Comparison of ENCODE assay signal across 26 cellular contexts in the genomic region with DNA sequence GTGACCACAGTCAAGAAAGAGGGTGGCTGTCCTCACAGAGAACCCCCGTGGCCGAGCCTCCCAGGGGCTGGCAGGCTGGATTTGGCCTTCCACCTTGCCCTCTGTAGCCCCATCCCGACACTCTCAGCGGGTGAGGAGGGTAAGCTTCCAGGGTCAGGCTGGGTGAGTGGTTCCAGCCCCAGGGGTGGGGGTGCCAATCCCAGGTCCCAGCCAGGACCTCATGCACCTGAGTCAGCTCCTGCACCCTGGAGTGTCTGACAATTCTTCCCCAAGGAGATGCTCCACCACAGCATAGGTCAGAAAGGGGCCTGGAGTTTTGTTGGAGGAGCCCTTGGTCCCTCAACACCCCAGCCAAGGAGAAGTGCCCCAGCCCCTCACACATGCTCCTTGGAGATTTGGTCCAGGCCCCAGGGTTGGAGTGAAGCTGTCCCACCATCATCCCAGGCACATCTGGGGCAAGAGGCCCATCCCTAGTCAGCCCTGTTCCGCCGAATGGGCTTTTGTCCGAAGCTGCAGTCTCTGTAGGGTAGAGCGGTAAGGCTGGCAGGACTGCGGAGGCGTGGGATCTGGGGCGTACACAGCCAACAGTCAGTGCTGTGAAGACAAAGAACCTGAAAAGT. TPM values are rescaled to one million over a fixed set of nuclear protein-coding genes. Genes with fewer than 3 reads are reported as not detected.
A peak's percentile ranks its signal among the peaks of the same experiment; 100 is the strongest.
DNase-seq lines count a peak whose midpoint lies in the region; ATAC-seq and TF ChIP-seq lines count a peak whose summit lies in the region.
"Had no signal": no experiment of that assay in that cellular context is flagged by ENCODE, and none has a peak within 500 bp of the region (broad histone marks: within the 10 kb centered on the region; RNA-seq: fewer than 3 reads in every experiment).

No MANE protein-coding gene starts in this region.

- H4K20me1 ChIP-seq in osteoblast (ENCODE audit: insufficient read depth, low read length): no peaks in the 10 kb centered on the region

- H3K27me3 ChIP-seq in right atrium auricular region (no peaks in the 10 kb centered on the region), osteoblast (ENCODE audit: insufficient read depth, low read length) (no peaks in the 10 kb centered on the region), prostate gland (replicated peaks; ENCODE audit: insufficient read depth) (no peaks in the 10 kb centered on the region)
- H3K27me3 ChIP-seq: BLaER1 treated with 17β-estradiol and CSF1 and Interleukin-3, amounts not matched to agents 10 nM and 100 nM; MG63 had no signal

- no peak for TF ChIP-seq POLR2A in prostate gland (IDR thresholded peaks at IDR 0.05)

- H3K4me1 ChIP-seq in right atrium auricular region (peaks cover 0 to 48% of the 10 kb centered on the region in 2 donors), osteoblast (ENCODE audit: insufficient read depth, low read length) (no peaks in the 10 kb centered on the region), prostate gland (replicated peaks) (no peaks in the 10 kb centered on the region)

- TF ChIP-seq CTCF in right atrium auricular region (IDR thresholded peaks at IDR 0.05) (no peak), osteoblast (IDR thresholded peaks at IDR 0.05; ENCODE audit: extremely low read depth, low read depth, low read length) (no peak), prostate gland (IDR thresholded peaks at IDR 0.05) (no peak)

- no peak overlapping the region for H3K4me2 ChIP-seq in osteoblast (ENCODE audit: insufficient read depth, low read length)
- H3K4me2 ChIP-seq: BLaER1 treated with 17β-estradiol and CSF1 and Interleukin-3, amounts not matched to agents 10 nM and 100 nM; PC-9 had no signal

- no peak for ATAC-seq in Right ventricle myocardium inferior
- no peak for ATAC-seq in GM19395 (IDR thresholded peaks at IDR 0.05; ENCODE audit: unreplicated experiment)
- ATAC-seq: GM12878 had no signal

- H3K27ac ChIP-seq in right atrium auricular region (peak overlapping the region; percentile 75 to 84), osteoblast (ENCODE audit: low read depth, low read length) (no peak overlapping the region), prostate gland (no peak overlapping the region)
- H3K27ac ChIP-seq: 22Rv1; BLaER1 treated with 17β-estradiol and CSF1 and Interleukin-3, amounts not matched to agents 10 nM and 100 nM; PC-9 had no signal

- H3K4me3 ChIP-seq in right atrium auricular region: no peak overlapping the region
- no peak overlapping the region for H3K4me3 ChIP-seq in osteoblast (ENCODE audit: insufficient read depth, low read length)
- no peak overlapping the region for H3K4me3 ChIP-seq in prostate gland
- H3K4me3 ChIP-seq: BLaER1 treated with 17β-estradiol and CSF1 and Interleukin-3, amounts not matched to agents 10 nM and 100 nM; GM12878; MG63; PC-9 had no signal

- DNase-seq in Right ventricle myocardium inferior (ENCODE audit: missing footprints) (peak; percentile 17), cardiac septum (ENCODE audit: low spot score) (no peak), right atrium auricular region (ENCODE audit: low spot score) (no peak), osteoblast (ENCODE audit: insufficient read length, low spot score, missing footprints) (peak; percentile 0), prostate gland (ENCODE audit: low spot score) (no peak), activated gamma-delta T cell treated with Interleukin-2 at 50 U/mL for 16 hours (no peak), AG08395 (ENCODE audit: low spot score) (no peak)
- DNase-seq: ACHN; Caco-2; CD4-positive, alpha-beta memory T cell; DND-41; H9; HFFc6; Kasumi-1; MG63; NCI-H1417; NCI-H187 treated with DMSO at 0.1 percent for 48 hours; NCI-H2107; NCI-H446 treated with DMSO at 0.1 percent for 48 hours; NCI-H526 treated with DMSO at 0.1 percent for 48 hours; PC-9; RPMI8226 had no signal

- intact Hi-C loops in Right ventricle myocardium inferior (cut with DNase I): no loop called here
- intact Hi-C loops in cardiac septum (cut with DNase I): no loop called here
- intact Hi-C loops in prostate gland (cut with DNase I): loop anchor here (10.0 kb wide), 1 partner anchor 145 kb away; no protein-coding TSS in a partner anchor

- H3K9me3 ChIP-seq in right atrium auricular region (no peaks in the 10 kb centered on the region), osteoblast (ENCODE audit: low read depth, low read length) (no peaks in the 10 kb centered on the region), prostate gland (no peaks in the 10 kb centered on the region)
- H3K9me3 ChIP-seq: BLaER1 treated with 17β-estradiol and CSF1 and Interleukin-3, amounts not matched to agents 10 nM and 100 nM; Caco-2; MG63 had no signal

- WGBS in prostate gland: 94% methylated on average over 11 of the region's 11 CpGs

- H3K36me3 ChIP-seq in right atrium auricular region (no peaks in the 10 kb centered on the region), osteoblast (ENCODE audit: insufficient read depth, low read length) (no peaks in the 10 kb centered on the region), prostate gland (no peaks in the 10 kb centered on the region)
- H3K36me3 ChIP-seq: BLaER1 treated with 17β-estradiol and CSF1 and Interleukin-3, amounts not matched to agents 10 nM and 100 nM; MG63 had no signal

- no peaks in the 10 kb centered on the region for H3K79me2 ChIP-seq in osteoblast (ENCODE audit: insufficient read depth, low read length)

- H2AFZ ChIP-seq in osteoblast (ENCODE audit: low read length): no peak overlapping the region
- H2AFZ ChIP-seq: PC-9 had no signal

RNA-seq across cellular contexts. Expression of a gene that starts 8.4 kb away (rescaled TPM):
- total RNA-seq in Right ventricle myocardium inferior: 0.08 TPM
- total RNA-seq in cardiac septum: 0.19 TPM
- not detected for total RNA-seq in right atrium auricular region
- not detected in 2 replicates for total RNA-seq in osteoblast
- not detected for total RNA-seq in prostate gland
- total RNA-seq: Caco-2; CD4-positive, alpha-beta memory T cell; GM12878; H9; HFFc6; PC-9 had no signal

Comparison
In these comparisons a context has a peak if more than half of its experiments do, and no peak if none do; other contexts are left out.
1. DNase-seq: peak in Right ventricle myocardium inferior (single experiment) and osteoblast (single experiment); none in cardiac septum (single experiment), right atrium auricular region (single experiment), prostate gland (single experiment), activated gamma-delta T cell treated with Interleukin-2 at 50 U/mL for 16 hours (single experiment) and AG08395 (single experiment).
2. H3K27ac ChIP-seq: peak in right atrium auricular region (2 of 2); none in osteoblast (single experiment) and prostate gland (0 of 2).